9 cellular contexts compared by ENCODE assay signal in the genomic region with DNA sequence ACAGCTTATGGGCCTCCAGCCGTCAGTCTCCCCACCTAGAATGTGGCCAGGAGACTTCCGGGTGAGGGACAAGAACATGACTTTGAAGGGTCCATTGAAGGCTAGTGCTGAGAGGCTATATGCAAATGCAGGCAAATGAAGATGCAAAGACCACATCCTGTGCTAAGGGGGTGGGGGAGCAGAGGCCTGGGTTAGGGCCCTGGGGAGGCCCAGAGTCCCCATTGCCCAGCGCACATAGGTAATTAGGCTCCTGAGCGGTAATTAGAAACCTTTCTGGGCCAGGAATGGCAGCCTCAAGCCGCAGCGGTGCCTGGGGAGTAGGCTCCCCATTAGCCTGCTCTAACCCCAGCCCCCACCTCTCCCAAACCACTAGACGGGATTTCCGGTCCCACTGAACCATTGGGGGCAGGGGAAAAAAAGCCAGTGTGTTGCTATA. TPM values are rescaled to one million over a fixed set of nuclear protein-coding genes. Genes with fewer than 3 reads are reported as not detected.
A peak's percentile ranks its signal among the peaks of the same experiment; 100 is the strongest.
DNase-seq lines count a peak whose midpoint lies in the region; ATAC-seq and TF ChIP-seq lines count a peak whose summit lies in the region.
"Had no signal": no experiment of that assay in that cellular context is flagged by ENCODE, and none has a peak within 500 bp of the region (broad histone marks: within the 10 kb centered on the region; RNA-seq: fewer than 3 reads in every experiment).

No MANE protein-coding gene starts in this region.

- H4K20me1 ChIP-seq in OCI-LY7 (ENCODE audit: insufficient read depth, low read length), result peaks cover 30% of the 10 kb centered on the region; the same call in 1 of the 2 replicates

- CTCF ChIA-PET in OCI-LY7 (lab: Charles Lee; ENCODE audit: unreplicated experiment), result interaction anchor here (1.1 to 2.1 kb wide), 3 partner anchors 11 to 32 kb away, joined by 5 to 40 read pairs (median 12); no protein-coding TSS in a partner anchor

- no peaks in the 10 kb centered on the region for H3K27me3 ChIP-seq in stomach

- H3K9me3 ChIP-seq in OCI-LY7 (ENCODE audit: low read length), result no peaks in the 10 kb centered on the region
- no peaks in the 10 kb centered on the region for H3K9me3 ChIP-seq in stomach

- H3K9me2 ChIP-seq in OCI-LY7 (ENCODE audit: insufficient read depth, low read length), result no peaks in the 10 kb centered on the region

- intact Hi-C loops in OCI-LY7 (cut with micrococcal nuclease; ENCODE audit: unreplicated experiment), result loop anchor here (5.0 kb wide), 2 partner anchors 219 to 664 kb away; a partner anchor contains a TSS
- intact Hi-C loops in stomach (cut with DNase I; ENCODE audit: low total_unique reads), result no loop called here

- no peak overlapping the region for H2AFZ ChIP-seq in OCI-LY7 (ENCODE audit: low read length)

- no TSS peak for BruUV-seq in OCI-LY7 (replicated peaks; lab: Mats Ljungman, UMichigan)

- no peak for TF ChIP-seq POLR2A in stomach (IDR thresholded peaks at IDR 0.05)

- peaks cover 94% of the 10 kb centered on the region for H3K79me2 ChIP-seq in OCI-LY7 (ENCODE audit: insufficient read depth, low read depth, low read length)

- H3K36me3 ChIP-seq in OCI-LY7 (ENCODE audit: insufficient read depth, low read length), result peaks cover 80% of the 10 kb centered on the region
- no peaks in the 10 kb centered on the region for H3K36me3 ChIP-seq in stomach

- no peak for TF ChIP-seq EP300 in stomach (IDR thresholded peaks at IDR 0.05)

- H3K4me2 ChIP-seq in OCI-LY7 (ENCODE audit: low read length), result peak overlapping the region; percentile 92

- H3K27ac ChIP-seq in OCI-LY7 (ENCODE audit: low read depth, low read length, poor library complexity, severe bottlenecking), result peak overlapping the region; percentile 99
- peak overlapping the region in 1 of 2 donors; percentile 67 for H3K27ac ChIP-seq in coronary artery
- H3K27ac ChIP-seq in stomach, result peak overlapping the region; percentile 60 to 95 (median 89)

- POLR2A ChIA-PET in OCI-LY7 (lab: Charles Lee), result interaction anchor here (1.9 to 11.8 kb wide), 3 partner anchors 8 to 33 kb away, joined by 9 to 221 read pairs (median 16); a partner anchor contains a TSS

- 42 to 72% (median 49%) methylated on average over 8 of the region's 8 CpGs for WGBS in stomach, 5 donors

- H3K4me1 ChIP-seq in OCI-LY7 (ENCODE audit: insufficient read depth, low read length, poor library complexity, severe bottlenecking) (peaks cover 98% of the 10 kb centered on the region), stomach (peaks cover 90 to 100% (median 95%) of the 10 kb centered on the region in 4 donors)

- ATAC-seq in GM21526 (IDR thresholded peaks at IDR 0.05; ENCODE audit: low FRiP score, unreplicated experiment), result peak; percentile 32

- peak; percentile 73 for DNase-seq in GM10266 (ENCODE audit: extremely low spot score)
- peak; percentile 87 for DNase-seq in OCI-LY7 (ENCODE audit: low spot score)
- no peak for DNase-seq in coronary artery (ENCODE audit: low spot score)
- no peak for DNase-seq in stomach
- DNase-seq in midbrain (lab: John Stamatoyannopoulos, UW), result no peak
- DNase-seq in NCI-H2227 (lab: John Stamatoyannopoulos, UW; ENCODE audit: unreplicated experiment), result no peak
- no peak for DNase-seq in ureter (ENCODE audit: low spot score)

- H3K4me3 ChIP-seq in OCI-LY7 (ENCODE audit: low read depth, low read length, poor library complexity, severe bottlenecking), result peak overlapping the region; percentile 97
- peak overlapping the region; percentile 18 for H3K4me3 ChIP-seq in coronary artery
- H3K4me3 ChIP-seq in stomach, result peak overlapping the region in 3 of 4 donors; percentile 21 to 46 (median 26)

- TF ChIP-seq CTCF in GM10266 (IDR thresholded peaks at IDR 0.05; ENCODE audit: control insufficient read depth, insufficient read depth, low read depth, missing control alignments) (no peak), OCI-LY7 (conservative IDR thresholded peaks at IDR 0.05; ENCODE audit: low read length) (no peak), coronary artery (IDR thresholded peaks at IDR 0.05) (no peak), stomach (IDR thresholded peaks at IDR 0.05) (no peak)

RNA-seq across cellular contexts. Expression of a gene that starts 6.9 kb away (rescaled TPM):
- total RNA-seq in OCI-LY7 (2014; rRNA removed; shearing (Covaris generic)), result 106 and 112 TPM in 2 replicates
- total RNA-seq in OCI-LY7 (2022) (318 and 355 TPM in 2 replicates), stomach (10 to 100 TPM; 15.2 to 61.0 (median 20.7) TPM), ureter (61.6 TPM)
- polyA plus RNA-seq in stomach, result 10 to 100 TPM; 21.8 to 33.4 (median 26.2) TPM

RNA-seq across cellular contexts. Expression of a gene that starts 23.9 kb away (rescaled TPM):
- total RNA-seq in OCI-LY7 (2014; rRNA removed; shearing (Covaris generic)), result 0.09 TPM in 1 of 2 replicates, not detected in the other
- total RNA-seq in OCI-LY7 (2022) (0.37 and 0.38 TPM in 2 replicates), stomach (10 to 100 TPM in 1 of 5 donors, 1 to 10 TPM in 1, not detected in 3; 5.9 to 83.5 TPM), ureter (not detected)
- polyA plus RNA-seq in stomach, result not detected

RNA-seq across cellular contexts. Expression of a gene that starts 37.7 kb away (rescaled TPM):
- total RNA-seq in OCI-LY7 (2014; rRNA removed; shearing (Covaris generic)), result 0.35 and 0.57 TPM in 2 replicates
- total RNA-seq in OCI-LY7 (2022), result 1.5 and 2.1 TPM in 2 replicates
- 10 to 100 TPM in 2 of 5 donors, not detected in 3; 37.5 to 57.8 TPM for total RNA-seq in stomach
- polyA plus RNA-seq in stomach, result 1 to 10 TPM in 1 of 3 donors, under 1 TPM in 1, not detected in 1; 0.61 to 1.4 TPM
- not detected for total RNA-seq in ureter

RNA-seq across cellular contexts. Expression of a gene that starts 40.1 kb away (rescaled TPM):
- not detected in 2 replicates for total RNA-seq in OCI-LY7 (2014; rRNA removed; shearing (Covaris generic))
- total RNA-seq in OCI-LY7 (2022) (not detected in 2 replicates), stomach (not detected), ureter (not detected)
- not detected for polyA plus RNA-seq in stomach
- total RNA-seq: HT1080 had no signal

RNA-seq across cellular contexts. Expression of a gene that starts 54.2 kb away (rescaled TPM):
- total RNA-seq in OCI-LY7 (2014; rRNA removed; shearing (Covaris generic)), result 22.2 and 31.7 TPM in 2 replicates
- 30.2 and 46.4 TPM in 2 replicates for total RNA-seq in OCI-LY7 (2022)
- 100 to 1,000 TPM in 2 of 5 donors, 10 to 100 TPM in 3; 25.0 to 251 (median 50.7) TPM for total RNA-seq in stomach
- 10 to 100 TPM; 19.4 to 42.4 (median 24.0) TPM for polyA plus RNA-seq in stomach
- 54.8 TPM for total RNA-seq in ureter

Comparison
In these comparisons a context has a peak if more than half of its experiments do, and no peak if none do; other contexts are left out.
1. DNase-seq: peak in GM10266 (single experiment) and OCI-LY7 (single experiment); none in coronary artery (single experiment), stomach (single experiment), midbrain (single experiment), NCI-H2227 (single experiment) and ureter (single experiment).
2. H3K4me3 ChIP-seq: peak in every context shown above with its lines; median percentile 97 in OCI-LY7; 26 in stomach; 18 in coronary artery.